ENCODE assay signal across 8 cellular contexts in the genomic region with DNA sequence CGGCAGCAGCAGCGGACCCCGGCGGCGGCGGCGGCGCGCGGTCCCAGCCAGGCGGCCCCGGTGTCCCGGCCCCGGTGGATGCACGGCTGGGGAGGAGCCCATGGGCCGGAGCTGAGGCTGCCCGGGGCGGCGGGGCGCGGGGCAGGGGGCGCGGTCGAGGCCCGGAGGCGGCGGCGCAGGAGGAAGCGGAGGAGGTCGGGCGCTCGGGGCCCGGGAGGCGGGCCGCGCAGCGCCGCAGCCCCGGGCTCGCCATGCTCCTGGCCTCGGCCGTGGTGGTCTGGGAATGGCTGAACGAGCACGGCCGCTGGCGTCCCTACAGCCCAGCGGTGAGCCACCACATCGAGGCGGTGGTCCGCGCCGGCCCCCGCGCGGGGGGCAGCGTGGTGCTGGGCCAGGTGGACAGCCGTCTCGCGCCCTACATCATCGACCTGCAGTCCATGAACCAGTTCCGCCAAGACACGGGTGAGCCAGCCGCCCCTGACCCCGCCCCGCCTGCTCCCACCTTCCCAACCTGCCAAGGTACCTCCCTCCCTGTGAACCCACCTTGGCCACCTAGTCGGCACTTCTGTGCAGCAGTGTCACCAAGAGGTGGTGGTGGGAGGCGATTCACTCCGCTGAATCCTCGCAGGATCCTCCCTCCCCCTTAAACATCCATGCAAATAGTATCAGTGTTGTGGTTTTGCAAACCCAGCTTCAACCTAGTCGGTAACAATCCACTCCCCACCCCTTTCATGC.
DNase-seq lines count a peak whose midpoint lies in the region; ATAC-seq and TF ChIP-seq lines count a peak whose summit lies in the region.

No MANE protein-coding gene starts in this region.

- TF ChIP-seq CTCF in C4-2B (conservative IDR thresholded peaks at IDR 0.05) (no peak), WERI-Rb-1 (IDR thresholded peaks at IDR 0.05; ENCODE audit: low read depth, low read length) (no peak)

- peak overlapping the region; percentile 72 for H3K9ac ChIP-seq in endocrine pancreas (ENCODE audit: control insufficient read depth, insufficient read depth, low read length)

- ATAC-seq in HG03139 (IDR thresholded peaks at IDR 0.05; ENCODE audit: unreplicated experiment), result peak; percentile 35

- peak overlapping the region; percentile 44; the same call in 1 of the 2 replicates for H3K27ac ChIP-seq in C4-2B
- no peak overlapping the region for H3K27ac ChIP-seq in WERI-Rb-1
- H3K27ac ChIP-seq in muscle layer of duodenum (ENCODE audit: low read length), result peak overlapping the region; percentile 90

- H3K36me3 ChIP-seq in WERI-Rb-1, result no peaks in the 10 kb centered on the region
- H3K36me3 ChIP-seq in endocrine pancreas (ENCODE audit: control insufficient read depth, insufficient read depth, low read length), result no peaks in the 10 kb centered on the region
- H3K36me3 ChIP-seq in muscle layer of duodenum (ENCODE audit: control insufficient read depth in 1 of 2, insufficient read depth in 2 of 2, low read length in 2 of 2), result peaks cover 0 to 4% of the 10 kb centered on the region in 2 donors

- H3K4me1 ChIP-seq in endocrine pancreas (ENCODE audit: control insufficient read depth, insufficient read depth, low read length) (no peaks in the 10 kb centered on the region), muscle layer of duodenum (ENCODE audit: control insufficient read depth in 1 of 2, insufficient read depth in 2 of 2, low read length in 2 of 2) (peaks cover 7 to 24% of the 10 kb centered on the region in 2 donors)

- H3K4me3 ChIP-seq in WERI-Rb-1 (ENCODE audit: low read depth, low read length) (peak overlapping the region; percentile 30), endocrine pancreas (ENCODE audit: control insufficient read depth, insufficient read depth, low read length) (no peak overlapping the region), muscle layer of duodenum (ENCODE audit: low read depth in 1 of 2, low read length in 2 of 2) (peak overlapping the region; percentile 80 to 87)

- DNase-seq in WERI-Rb-1, result peak; percentile 11
- DNase-seq in NCI-H1436 (lab: John Stamatoyannopoulos, UW), result no peak
- no peak for DNase-seq in NCI-H1694 (lab: John Stamatoyannopoulos, UW)

- H3K9me3 ChIP-seq in WERI-Rb-1 (ENCODE audit: severe bottlenecking), result no peaks in the 10 kb centered on the region
- no peaks in the 10 kb centered on the region for H3K9me3 ChIP-seq in endocrine pancreas (ENCODE audit: control insufficient read depth, low read length)
- H3K9me3 ChIP-seq in muscle layer of duodenum (ENCODE audit: control insufficient read depth in 1 of 2, low read length in 2 of 2), result no peaks in the 10 kb centered on the region

- peaks cover 80% of the 10 kb centered on the region for H3K27me3 ChIP-seq in WERI-Rb-1 (ENCODE audit: insufficient read depth, low read depth, severe bottlenecking)
- no peaks in the 10 kb centered on the region for H3K27me3 ChIP-seq in endocrine pancreas (ENCODE audit: control insufficient read depth, insufficient read depth, low read length)
- no peaks in the 10 kb centered on the region for H3K27me3 ChIP-seq in muscle layer of duodenum (ENCODE audit: low read depth, low read length)

- TF ChIP-seq POLR2A in GM19099 (IDR thresholded peaks at IDR 0.05; ENCODE audit: extremely low read depth, insufficient read length, low read depth), result peak; percentile 34
